In genomic region chr14:71606575-71606974, GRCh38 we compare ENCODE assay signal across 18 cellular contexts.
DNase-seq lines count a peak whose midpoint lies in the region; ATAC-seq and TF ChIP-seq lines count a peak whose summit lies in the region.
"Had no signal": no experiment of that assay in that cellular context is flagged by ENCODE, and none has a peak within 500 bp of the region (broad histone marks: within the 10 kb centered on the region; RNA-seq: fewer than 3 reads in every experiment).

No MANE protein-coding gene starts in this region.

- peak overlapping the region; percentile 35 for H3K4me2 ChIP-seq in Loucy (ENCODE audit: low read depth, low read length, poor library complexity, severe bottlenecking)
- H3K4me2 ChIP-seq: KMS-11 had no signal

- peaks cover 46% of the 10 kb centered on the region for H3K4me1 ChIP-seq in Loucy (ENCODE audit: insufficient read depth, low read length, poor library complexity, severe bottlenecking)
- H3K4me1 ChIP-seq: SJSA1 had no signal

- CTCF ChIA-PET in activated CD8-positive, alpha-beta T cell treated with anti-CD3 and anti-CD28 coated beads for 36 hours (lab: Charles Lee), result no interaction called here

- H3K4me1 Mint-ChIP-seq in activated T-cell treated with anti-CD3 and anti-CD28 coated beads, Interleukin-2, amount 50 U/mL, for 72 hours (ENCODE audit: low read depth), result peaks cover 32% of the 10 kb centered on the region
- peaks cover 36% of the 10 kb centered on the region for H3K4me1 Mint-ChIP-seq in activated naive CD8-positive, alpha-beta T cell treated with anti-CD3 and anti-CD28 coated beads, Interleukin-2, amount 50 U/mL, for 24 hours
- H3K4me1 Mint-ChIP-seq in stimulated activated memory B cell treated with anti-CD40 and anti-IgM and Interleukin-4, amounts not matched to agents 10 μg/mL and 1 μg/mL and 100 μg/mL, for 72 hours, result peaks cover 51% of the 10 kb centered on the region
- peaks cover 38% of the 10 kb centered on the region for H3K4me1 Mint-ChIP-seq in activated CD8-positive, alpha-beta T cell treated with anti-CD3 and anti-CD28 coated beads for 36 hours (ENCODE audit: low read depth)
- H3K4me1 Mint-ChIP-seq: CD14-positive monocyte had no signal

- H3K9me3 ChIP-seq in Loucy (ENCODE audit: insufficient read depth, low read depth, low read length), result peaks cover 8% of the 10 kb centered on the region; the same call in 1 of the 2 replicates
- H3K9me3 ChIP-seq: SJSA1 had no signal

- no peaks in the 10 kb centered on the region for H3F3A ChIP-seq in Loucy (ENCODE audit: low read depth)

- POLR2A ChIA-PET in activated CD8-positive, alpha-beta T cell treated with anti-CD3 and anti-CD28 coated beads for 36 hours (lab: Charles Lee), result no interaction called here

- H3K9me3 Mint-ChIP-seq in activated T-cell treated with anti-CD3 and anti-CD28 coated beads, Interleukin-2, amount 50 U/mL, for 72 hours, result peaks cover 2 to 6% of the 10 kb centered on the region in 2 donors
- H3K9me3 Mint-ChIP-seq in activated naive CD8-positive, alpha-beta T cell treated with anti-CD3 and anti-CD28 coated beads, Interleukin-2, amount 50 U/mL, for 24 hours, result peaks cover 11% of the 10 kb centered on the region
- peaks cover 6% of the 10 kb centered on the region for H3K9me3 Mint-ChIP-seq in stimulated activated memory B cell treated with anti-CD40 and anti-IgM and Interleukin-4, amounts not matched to agents 10 μg/mL and 1 μg/mL and 100 μg/mL, for 72 hours
- H3K9me3 Mint-ChIP-seq in activated CD8-positive, alpha-beta T cell treated with anti-CD3 and anti-CD28 coated beads for 36 hours, result peaks cover 10% of the 10 kb centered on the region

- no peak for TF ChIP-seq CTCF in Loucy (conservative IDR thresholded peaks at IDR 0.05; ENCODE audit: low read length)
- TF ChIP-seq CTCF in activated CD8-positive, alpha-beta T cell treated with anti-CD3 and anti-CD28 coated beads for 36 hours (IDR thresholded peaks at IDR 0.05), result no peak

- no peaks in the 10 kb centered on the region for H3K9me2 ChIP-seq in Loucy (replicated peaks; ENCODE audit: low read depth, low read length)

- H3K4me3 Mint-ChIP-seq in activated T-cell treated with anti-CD3 and anti-CD28 coated beads, Interleukin-2, amount 50 U/mL, for 72 hours, result peak overlapping the region in 1 of 2 donors; percentile 3
- peak overlapping the region; percentile 12 for H3K4me3 Mint-ChIP-seq in activated naive CD8-positive, alpha-beta T cell treated with anti-CD3 and anti-CD28 coated beads, Interleukin-2, amount 50 U/mL, for 24 hours
- H3K4me3 Mint-ChIP-seq in stimulated activated memory B cell treated with anti-CD40 and anti-IgM and Interleukin-4, amounts not matched to agents 10 μg/mL and 1 μg/mL and 100 μg/mL, for 72 hours, result peak overlapping the region; percentile 17
- H3K4me3 Mint-ChIP-seq in activated CD8-positive, alpha-beta T cell treated with anti-CD3 and anti-CD28 coated beads for 36 hours, result no peak overlapping the region
- H3K4me3 Mint-ChIP-seq: CD14-positive monocyte, HFFc6 had no signal

- no peaks in the 10 kb centered on the region for H4K20me1 ChIP-seq in Loucy (ENCODE audit: insufficient read depth, low read length, poor library complexity, severe bottlenecking)

- peaks cover 9 to 11% of the 10 kb centered on the region in 2 donors for H3K36me3 Mint-ChIP-seq in activated T-cell treated with anti-CD3 and anti-CD28 coated beads, Interleukin-2, amount 50 U/mL, for 72 hours (ENCODE audit: insufficient read depth in 2 of 2)
- peaks cover 10% of the 10 kb centered on the region for H3K36me3 Mint-ChIP-seq in activated naive CD8-positive, alpha-beta T cell treated with anti-CD3 and anti-CD28 coated beads, Interleukin-2, amount 50 U/mL, for 24 hours (ENCODE audit: low read depth)
- peaks cover 50% of the 10 kb centered on the region for H3K36me3 Mint-ChIP-seq in stimulated activated memory B cell treated with anti-CD40 and anti-IgM and Interleukin-4, amounts not matched to agents 10 μg/mL and 1 μg/mL and 100 μg/mL, for 72 hours
- H3K36me3 Mint-ChIP-seq in activated CD8-positive, alpha-beta T cell treated with anti-CD3 and anti-CD28 coated beads for 36 hours (ENCODE audit: low read depth), result peaks cover 20% of the 10 kb centered on the region

- no peak overlapping the region for H2AFZ ChIP-seq in Loucy (ENCODE audit: low read length)

- H3K27me3 ChIP-seq in Loucy (ENCODE audit: insufficient read depth, low read length, poor library complexity, severe bottlenecking), result no peaks in the 10 kb centered on the region
- H3K27me3 ChIP-seq: SJSA1 had no signal

- peak overlapping the region; percentile 48 for H3K9ac ChIP-seq in Loucy (ENCODE audit: low read depth, low read length, poor library complexity, severe bottlenecking)
- H3K9ac ChIP-seq: KMS-11 had no signal

- H3K36me3 ChIP-seq in Loucy (ENCODE audit: insufficient read depth, low read length), result peaks cover 10% of the 10 kb centered on the region
- H3K36me3 ChIP-seq: SJSA1 had no signal

- no peak overlapping the region for H3K4me3 ChIP-seq in Loucy (ENCODE audit: low read length, poor library complexity, severe bottlenecking)
- H3K4me3 ChIP-seq: SJSA1 had no signal

- H3K27ac Mint-ChIP-seq in activated T-cell treated with anti-CD3 and anti-CD28 coated beads, Interleukin-2, amount 50 U/mL, for 72 hours, result peak overlapping the region; percentile 0
- H3K27ac Mint-ChIP-seq in activated naive CD8-positive, alpha-beta T cell treated with anti-CD3 and anti-CD28 coated beads, Interleukin-2, amount 50 U/mL, for 24 hours, result no peak overlapping the region
- peak overlapping the region; percentile 10 for H3K27ac Mint-ChIP-seq in stimulated activated memory B cell treated with anti-CD40 and anti-IgM and Interleukin-4, amounts not matched to agents 10 μg/mL and 1 μg/mL and 100 μg/mL, for 72 hours
- H3K27ac Mint-ChIP-seq in activated CD8-positive, alpha-beta T cell treated with anti-CD3 and anti-CD28 coated beads for 36 hours, result no peak overlapping the region

- intact Hi-C loops in activated CD8-positive, alpha-beta T cell treated with anti-CD3 and anti-CD28 coated beads for 36 hours (cut with micrococcal nuclease), result no loop called here

- ATAC-seq in activated T-cell treated with anti-CD3 and anti-CD28 coated beads, Interleukin-2, amount 50 U/mL, for 72 hours (replicated peaks in 1 of 2), result no peak
- no peak for ATAC-seq in activated naive CD8-positive, alpha-beta T cell treated with anti-CD3 and anti-CD28 coated beads, Interleukin-2, amount 50 U/mL, for 24 hours
- ATAC-seq in stimulated activated memory B cell treated with anti-CD40 and anti-IgM and Interleukin-4, amounts not matched to agents 10 μg/mL and 1 μg/mL and 100 μg/mL, for 72 hours, result no peak
- no peak for ATAC-seq in HG02588 (IDR thresholded peaks at IDR 0.05; ENCODE audit: unreplicated experiment)
- ATAC-seq in activated CD8-positive, alpha-beta T cell treated with anti-CD3 and anti-CD28 coated beads for 36 hours, result no peak
- ATAC-seq: HepG2 had no signal

- H3K27me3 Mint-ChIP-seq in activated T-cell treated with anti-CD3 and anti-CD28 coated beads, Interleukin-2, amount 50 U/mL, for 72 hours (ENCODE audit: low read depth), result no peaks in the 10 kb centered on the region
- H3K27me3 Mint-ChIP-seq in activated naive CD8-positive, alpha-beta T cell treated with anti-CD3 and anti-CD28 coated beads, Interleukin-2, amount 50 U/mL, for 24 hours, result no peaks in the 10 kb centered on the region
- no peaks in the 10 kb centered on the region for H3K27me3 Mint-ChIP-seq in stimulated activated memory B cell treated with anti-CD40 and anti-IgM and Interleukin-4, amounts not matched to agents 10 μg/mL and 1 μg/mL and 100 μg/mL, for 72 hours
- H3K27me3 Mint-ChIP-seq in activated CD8-positive, alpha-beta T cell treated with anti-CD3 and anti-CD28 coated beads for 36 hours, result no peaks in the 10 kb centered on the region

- DNase-seq in activated T-cell treated with anti-CD3 and anti-CD28 coated beads, Interleukin-2, amount 50 U/mL, for 72 hours, result no peak
- no peak for DNase-seq in activated T-cell treated with anti-CD3 and anti-CD28 coated beads, Interleukin-2, amount 50 U/mL, for 48 hours
- DNase-seq in activated naive CD8-positive, alpha-beta T cell treated with anti-CD3 and anti-CD28 coated beads, Interleukin-2, amount 50 U/mL, for 24 hours, result no peak
- no peak for DNase-seq in HUDEP-2 (lab: John Stamatoyannopoulos, UW; ENCODE audit: unreplicated experiment in 76 of 76)
- DNase-seq in activated CD8-positive, alpha-beta T cell treated with anti-CD3 and anti-CD28 coated beads for 36 hours, result no peak
- DNase-seq: DMS53, GOT3, HFFc6, NCI-H1417, NCI-H2029, NCI-H524 had no signal

- H3K79me2 ChIP-seq in Loucy (ENCODE audit: insufficient read depth, low read length), result peaks cover 79% of the 10 kb centered on the region

Comparison
In these comparisons a context has a peak if more than half of its experiments do, and no peak if none do; other contexts are left out.
1. H3K27ac Mint-ChIP-seq: peak in activated T-cell treated with anti-CD3 and anti-CD28 coated beads, Interleukin-2, amount 50 U/mL, for 72 hours (single experiment) and stimulated activated memory B cell treated with anti-CD40 and anti-IgM and Interleukin-4, amounts not matched to agents 10 μg/mL and 1 μg/mL and 100 μg/mL, for 72 hours (single experiment); none in activated naive CD8-positive, alpha-beta T cell treated with anti-CD3 and anti-CD28 coated beads, Interleukin-2, amount 50 U/mL, for 24 hours (single experiment) and activated CD8-positive, alpha-beta T cell treated with anti-CD3 and anti-CD28 coated beads for 36 hours (single experiment).